Comparison of ENCODE assay signal across 8 cellular contexts in genomic region chr20:31566658-31567379, GRCh38. TPM values are rescaled to one million over a fixed set of nuclear protein-coding genes. Genes with fewer than 3 reads are reported as not detected.
DNase-seq lines count a peak whose midpoint lies in the region; ATAC-seq and TF ChIP-seq lines count a peak whose summit lies in the region.

No MANE protein-coding gene starts in this region.

- ATAC-seq in gastroesophageal sphincter (no peak), HG03432 (IDR thresholded peaks at IDR 0.05; ENCODE audit: unreplicated experiment) (no peak)

- H3K27ac ChIP-seq in AG04450 (ENCODE audit: low read depth, low read length) (peak overlapping the region; percentile 21), gastroesophageal sphincter (peak overlapping the region in 3 of 4 donors; percentile 86 to 98 (median 90))

- intact Hi-C loops in activated T-helper 2 cell treated with anti-CD3 and anti-CD28 coated beads, Interferon-gamma antibody, Interleukin-2, Interleukin-4, amounts not matched to agents 10 μg/mL and 5 μg/mL and 100 μg/mL, durations not matched to agents 14 hours and 24 hours and 36 hours (cut with micrococcal nuclease) = no loop called here

- H3K9me3 ChIP-seq in AG04450 (ENCODE audit: control insufficient read depth, insufficient read depth, low read length) (no peaks in the 10 kb centered on the region), gastroesophageal sphincter (no peaks in the 10 kb centered on the region)

- no peak overlapping the region for H3K27ac Mint-ChIP-seq in activated T-helper 2 cell treated with anti-CD3 and anti-CD28 coated beads, Interferon-gamma antibody, Interleukin-2, Interleukin-4, amounts not matched to agents 10 μg/mL and 5 μg/mL and 100 μg/mL, durations not matched to agents 14 hours and 24 hours and 36 hours

- no peak for TF ChIP-seq POLR2A in gastroesophageal sphincter (IDR thresholded peaks at IDR 0.05)

- no peak for TF ChIP-seq EP300 in gastroesophageal sphincter (IDR thresholded peaks at IDR 0.05)

- H3K27me3 Mint-ChIP-seq in activated T-helper 2 cell treated with anti-CD3 and anti-CD28 coated beads, Interferon-gamma antibody, Interleukin-2, Interleukin-4, amounts not matched to agents 10 μg/mL and 5 μg/mL and 100 μg/mL, durations not matched to agents 14 hours and 24 hours and 36 hours (ENCODE audit: low read depth) = no peaks in the 10 kb centered on the region

- H3K4me3 ChIP-seq in AG04450 (ENCODE audit: low read depth, low read length) (no peak overlapping the region), gastroesophageal sphincter (no peak overlapping the region), foreskin fibroblast (ENCODE audit: low read depth in 1 of 2, low read length in 2 of 2) (no peak overlapping the region)

- POLR2A ChIA-PET in AG04450 (lab: Yijun Ruan, JAX) = interaction anchor here (0.6 to 5.9 kb wide), 4 partner anchors 25 to 118 kb away, joined by 5 to 42 read pairs (median 12); partner anchors contain the start of gene ID1

- no peak for TF ChIP-seq CTCF in AG04450 (IDR thresholded peaks at IDR 0.05; ENCODE audit: low read depth, low read length)
- no peak for TF ChIP-seq CTCF in gastroesophageal sphincter (IDR thresholded peaks at IDR 0.05)
- no peak for TF ChIP-seq CTCF in foreskin fibroblast (IDR thresholded peaks at IDR 0.05; ENCODE audit: low read depth, low read length)

- H3K36me3 ChIP-seq in gastroesophageal sphincter = peaks cover 0 to 77% of the 10 kb centered on the region in 2 donors

- no peaks in the 10 kb centered on the region for H3K9me3 Mint-ChIP-seq in activated T-helper 2 cell treated with anti-CD3 and anti-CD28 coated beads, Interferon-gamma antibody, Interleukin-2, Interleukin-4, amounts not matched to agents 10 μg/mL and 5 μg/mL and 100 μg/mL, durations not matched to agents 14 hours and 24 hours and 36 hours

- no peak overlapping the region for H3K4me3 Mint-ChIP-seq in activated T-helper 2 cell treated with anti-CD3 and anti-CD28 coated beads, Interferon-gamma antibody, Interleukin-2, Interleukin-4, amounts not matched to agents 10 μg/mL and 5 μg/mL and 100 μg/mL, durations not matched to agents 14 hours and 24 hours and 36 hours (ENCODE audit: low read depth)

- H3K4me1 ChIP-seq in gastroesophageal sphincter = peaks cover 0 to 58% (median 11%) of the 10 kb centered on the region in 3 donors

- H3K27me3 ChIP-seq in AG04450 (ENCODE audit: control insufficient read depth, insufficient read depth, low read length) (no peaks in the 10 kb centered on the region), gastroesophageal sphincter (no peaks in the 10 kb centered on the region)

- peaks cover 61% of the 10 kb centered on the region for H3K36me3 Mint-ChIP-seq in activated T-helper 2 cell treated with anti-CD3 and anti-CD28 coated beads, Interferon-gamma antibody, Interleukin-2, Interleukin-4, amounts not matched to agents 10 μg/mL and 5 μg/mL and 100 μg/mL, durations not matched to agents 14 hours and 24 hours and 36 hours (ENCODE audit: low read depth)

- CTCF ChIA-PET in AG04450 (lab: Charles Lee) = interaction anchor here (3.8 to 23.4 kb wide), 3 partner anchors 7 to 157 kb away, joined by 17 to 1107 read pairs (median 148); partner anchors contain the start of gene ID1

- WGBS in gastroesophageal sphincter (ENCODE audit: low coverage in 1 of 2), 2 donors = 79 to 91% methylated on average over 2 to 9 of the region's 14 CpGs

- no peak for DNase-seq in AG04450 (ENCODE audit: low read depth, low spot score)
- peak; percentile 84 for DNase-seq in HPDE6-E6E7 (ENCODE audit: extremely low spot score)
- peak; percentile 97 for DNase-seq in RPMI8226
- no peak for DNase-seq in foreskin melanocyte
- no peak for DNase-seq in activated T-helper 2 cell treated with anti-CD3 and anti-CD28 coated beads, Interferon-gamma antibody, Interleukin-2, Interleukin-4, amounts not matched to agents 10 μg/mL and 5 μg/mL and 100 μg/mL, durations not matched to agents 14 hours and 24 hours and 36 hours (ENCODE audit: low spot score)
- DNase-seq in foreskin fibroblast = no peak

- peaks cover 5% of the 10 kb centered on the region for H3K4me1 Mint-ChIP-seq in activated T-helper 2 cell treated with anti-CD3 and anti-CD28 coated beads, Interferon-gamma antibody, Interleukin-2, Interleukin-4, amounts not matched to agents 10 μg/mL and 5 μg/mL and 100 μg/mL, durations not matched to agents 14 hours and 24 hours and 36 hours (ENCODE audit: low read depth)

RNA-seq across cellular contexts. Expression of gene ID1, which starts 38.3 kb away (rescaled TPM):
- 7.8 and 11.1 TPM in 2 replicates for polyA plus RNA-seq in AG04450 (2011; rRNA removed)
- 7.1 and 9.5 TPM in 2 replicates for polyA minus RNA-seq in AG04450 (2011; rRNA and poly(A)+ RNA removed)
- total RNA-seq in gastroesophageal sphincter = 100 to 1,000 TPM; 221 to 714 (median 372) TPM
- 1.5 and 2.1 TPM in 2 replicates for total RNA-seq in activated T-helper 2 cell treated with anti-CD3 and anti-CD28 coated beads, Interferon-gamma antibody, Interleukin-2, Interleukin-4, amounts not matched to agents 10 μg/mL and 5 μg/mL and 100 μg/mL, durations not matched to agents 14 hours and 24 hours and 36 hours

RNA-seq across cellular contexts. Expression of gene HM13, which starts 52.6 kb away (rescaled TPM):
- polyA plus RNA-seq in AG04450 (2011; rRNA removed) = 167 and 203 TPM in 2 replicates
- 155 and 196 TPM in 2 replicates for polyA minus RNA-seq in AG04450 (2011; rRNA and poly(A)+ RNA removed)
- 10 to 100 TPM; 39.1 to 55.9 (median 44.8) TPM for total RNA-seq in gastroesophageal sphincter
- total RNA-seq in activated T-helper 2 cell treated with anti-CD3 and anti-CD28 coated beads, Interferon-gamma antibody, Interleukin-2, Interleukin-4, amounts not matched to agents 10 μg/mL and 5 μg/mL and 100 μg/mL, durations not matched to agents 14 hours and 24 hours and 36 hours = 184 and 188 TPM in 2 replicates

Comparison
In these comparisons a context has a peak if more than half of its experiments do, and no peak if none do; other contexts are left out.
1. DNase-seq: peak in HPDE6-E6E7 (single experiment) and RPMI8226 (single experiment); none in AG04450 (single experiment), foreskin melanocyte (single experiment), activated T-helper 2 cell treated with anti-CD3 and anti-CD28 coated beads, Interferon-gamma antibody, Interleukin-2, Interleukin-4, amounts not matched to agents 10 μg/mL and 5 μg/mL and 100 μg/mL, durations not matched to agents 14 hours and 24 hours and 36 hours (single experiment) and foreskin fibroblast (0 of 2).
2. RNA of gene ID1, which starts 38.3 kb away (total RNA-seq): 221 to 714 TPM in gastroesophageal sphincter; 1.5 to 2.1 TPM in activated T-helper 2 cell treated with anti-CD3 and anti-CD28 coated beads, Interferon-gamma antibody, Interleukin-2, Interleukin-4, amounts not matched to agents 10 μg/mL and 5 μg/mL and 100 μg/mL, durations not matched to agents 14 hours and 24 hours and 36 hours; every median in the first group is over 10 times any median in the second.